8 cellular contexts compared by ENCODE assay signal in genomic region chr19:57239982-57240310, GRCh38. TPM values are rescaled to one million over a fixed set of nuclear protein-coding genes. Genes with fewer than 3 reads are reported as not detected.
DNase-seq lines count a peak whose midpoint lies in the region; ATAC-seq and TF ChIP-seq lines count a peak whose summit lies in the region.

No MANE protein-coding gene starts in this region.

- peak overlapping the region; percentile 96 for H3K4me3 Mint-ChIP-seq in mesothelial cell of epicardium

- H3K27me3 ChIP-seq in AG04450 (ENCODE audit: control insufficient read depth, insufficient read depth, low read length) (no peaks in the 10 kb centered on the region), brain microvascular endothelial cell (replicated peaks) (no peaks in the 10 kb centered on the region)

- CTCF ChIA-PET in AG04450 (lab: Charles Lee) = no interaction called here

- H3K9me3 ChIP-seq in AG04450 (ENCODE audit: control insufficient read depth, insufficient read depth, low read length) = no peaks in the 10 kb centered on the region; the same call in 1 of the 2 replicates

- ATAC-seq in HG03045 (IDR thresholded peaks at IDR 0.05; ENCODE audit: unreplicated experiment) (peak; percentile 3), HG03521 (IDR thresholded peaks at IDR 0.05; ENCODE audit: unreplicated experiment) (no peak), GM21423 (IDR thresholded peaks at IDR 0.05; ENCODE audit: unreplicated experiment) (no peak)

- H3K27me3 Mint-ChIP-seq in mesothelial cell of epicardium (ENCODE audit: low read depth) = no peaks in the 10 kb centered on the region

- H3K27ac ChIP-seq in AG04450 (ENCODE audit: low read depth, low read length) = peak overlapping the region; percentile 49
- H3K27ac ChIP-seq in brain microvascular endothelial cell = peak overlapping the region; percentile 82

- H3K27ac Mint-ChIP-seq in mesothelial cell of epicardium = peak overlapping the region; percentile 99

- no peak for DNase-seq in AG04450 (ENCODE audit: low read depth, low spot score)
- DNase-seq in brain microvascular endothelial cell = no peak
- DNase-seq in mesothelial cell of epicardium (ENCODE audit: low spot score in 2 of 2, unreplicated experiment in 2 of 2) = no peak
- DNase-seq in 8988T = no peak
- DNase-seq in NCI-H1694 (lab: John Stamatoyannopoulos, UW) = no peak

- H3K36me3 ChIP-seq in brain microvascular endothelial cell (replicated peaks) = peaks cover 9% of the 10 kb centered on the region

- POLR2A ChIA-PET in AG04450 (lab: Yijun Ruan, JAX) = interaction anchor here (1.0 kb wide), 1 partner anchor 49 kb away, joined by 3 read pairs; the partner anchor contains the start of gene ZNF264

- H3K9me3 Mint-ChIP-seq in mesothelial cell of epicardium = no peaks in the 10 kb centered on the region

- TF ChIP-seq CTCF in AG04450 (IDR thresholded peaks at IDR 0.05; ENCODE audit: low read depth, low read length) = no peak
- TF ChIP-seq CTCF in brain microvascular endothelial cell (IDR thresholded peaks at IDR 0.05; ENCODE audit: low read depth, low read length, missing control alignments) = no peak
- TF ChIP-seq CTCF in mesothelial cell of epicardium (IDR thresholded peaks at IDR 0.05; ENCODE audit: unreplicated experiment) = no peak

- H3K4me1 Mint-ChIP-seq in mesothelial cell of epicardium = peaks cover 19% of the 10 kb centered on the region

- peaks cover 6% of the 10 kb centered on the region for H3K36me3 Mint-ChIP-seq in mesothelial cell of epicardium

- H3K4me3 ChIP-seq in AG04450 (ENCODE audit: low read depth, low read length) (peak overlapping the region; percentile 98), brain microvascular endothelial cell (ENCODE audit: low read depth, low read length) (peak overlapping the region; percentile 98)

- in situ Hi-C loops in brain microvascular endothelial cell (cut with HindIII; ENCODE audit: low pct_ligation_motif_present, low sequenced_read_pairs) = no loop called here

RNA-seq across cellular contexts. Expression of gene ZNF805, which starts 0.5 kb away (rescaled TPM):
- 6.1 and 6.3 TPM in 2 replicates for polyA plus RNA-seq in AG04450 (2011; rRNA removed)
- 53.0 and 57.8 TPM in 2 replicates for polyA minus RNA-seq in AG04450 (2011; rRNA and poly(A)+ RNA removed)
- 20.8 to 23.3 TPM (median 21.1 TPM) in 3 replicates for total RNA-seq in mesothelial cell of epicardium

RNA-seq across cellular contexts. Expression of gene AURKC, which starts 9.1 kb away (rescaled TPM):
- polyA plus RNA-seq in AG04450 (2011; rRNA removed) = 0.17 and 0.19 TPM in 2 replicates
- polyA minus RNA-seq in AG04450 (2011; rRNA and poly(A)+ RNA removed) = 0.60 TPM in 1 of 2 replicates, not detected in the other
- total RNA-seq in mesothelial cell of epicardium = 1.1 to 1.4 TPM (median 1.3 TPM) in 3 replicates

RNA-seq across cellular contexts. Expression of gene ZNF460, which starts 40.3 kb away (rescaled TPM):
- polyA plus RNA-seq in AG04450 (2011; rRNA removed) = 11.2 and 13.0 TPM in 2 replicates
- 193 and 196 TPM in 2 replicates for polyA minus RNA-seq in AG04450 (2011; rRNA and poly(A)+ RNA removed)
- 72.7 to 80.0 TPM (median 76.2 TPM) in 3 replicates for total RNA-seq in mesothelial cell of epicardium

RNA-seq across cellular contexts. Expression of gene ZNF264, which starts 48.6 kb away (rescaled TPM):
- 7.1 and 7.8 TPM in 2 replicates for polyA plus RNA-seq in AG04450 (2011; rRNA removed)
- polyA minus RNA-seq in AG04450 (2011; rRNA and poly(A)+ RNA removed) = 49.4 and 55.8 TPM in 2 replicates
- total RNA-seq in mesothelial cell of epicardium = 39.6 to 43.0 TPM (median 41.1 TPM) in 3 replicates
